In the genomic region with DNA sequence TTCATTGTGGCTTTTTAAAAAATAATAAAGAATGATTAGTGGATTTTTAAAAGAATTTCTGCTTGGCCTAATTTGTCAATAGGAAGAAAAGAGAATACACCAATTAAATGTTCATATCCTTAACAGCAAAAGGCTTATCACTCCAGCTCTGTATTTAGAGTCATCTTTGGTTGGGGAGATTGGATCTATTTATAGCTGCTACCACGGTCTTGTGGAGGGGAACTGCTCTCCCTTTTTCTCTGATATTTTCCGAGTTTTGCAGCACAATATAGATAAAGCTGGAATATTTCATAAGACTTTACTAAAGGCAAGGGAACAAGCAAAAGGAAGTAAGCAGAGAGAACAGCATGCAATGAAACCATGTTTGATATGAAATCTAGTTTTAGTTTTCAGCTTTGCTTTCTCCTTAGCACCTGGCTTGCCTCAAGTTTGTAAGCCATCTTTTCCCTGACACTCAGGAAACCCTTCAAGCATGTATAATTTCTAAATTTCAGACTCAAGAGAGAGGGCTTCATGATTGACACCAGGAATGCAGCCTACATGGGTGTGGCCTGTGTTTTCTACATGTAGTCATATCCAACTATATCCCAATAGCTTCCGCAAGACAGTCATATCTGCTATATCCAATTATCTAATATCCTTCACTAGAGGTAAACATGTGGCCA, we compare ENCODE assay signal across 13 cellular contexts. TPM values are rescaled to one million over a fixed set of nuclear protein-coding genes. Genes with fewer than 3 reads are reported as not detected.
DNase-seq lines count a peak whose midpoint lies in the region; ATAC-seq, FAIRE-seq and TF ChIP-seq lines count a peak whose summit lies in the region.
"Had no signal": no experiment of that assay in that cellular context is flagged by ENCODE, and none has a peak within 500 bp of the region (broad histone marks: within the 10 kb centered on the region; RNA-seq: fewer than 3 reads in every experiment).

No MANE protein-coding gene starts in this region.

- peak; percentile 59 for FAIRE-seq in GM12891 (lab: Jason Lieb, UNC)

- H3K4me1 Mint-ChIP-seq in activated CD4-positive, alpha-beta T cell treated with anti-CD3 and anti-CD28 coated beads for 36 hours: no peaks in the 10 kb centered on the region
- peaks cover 0 to under 1% (median 0%) of the 10 kb centered on the region in 3 donors for H3K4me1 Mint-ChIP-seq in CD8-positive, alpha-beta memory T cell
- H3K4me1 Mint-ChIP-seq: activated CD8-positive, alpha-beta memory T cell treated with anti-CD3 and anti-CD28 coated beads, Interleukin-2, amount 10 ng/mL, durations not matched to agents 7 days and 5 days had no signal

- POLR2A ChIA-PET in activated CD4-positive, alpha-beta T cell treated with anti-CD3 and anti-CD28 coated beads for 36 hours (lab: Charles Lee): no interaction called here
- POLR2A ChIA-PET in CD8-positive, alpha-beta memory T cell (lab: Charles Lee): no interaction called here

- no CpG with 5 or more reads among the region's 3 CpGs for whole genome bisulfite sequencing in trophoblast cell (ENCODE audit: extremely low coverage, insufficient coverage, insufficient read length)

- H3K79me1 ChIP-seq in trophoblast cell (ENCODE audit: low read length): no peaks in the 10 kb centered on the region

- H3K18ac ChIP-seq in trophoblast cell (ENCODE audit: low read length): no peak overlapping the region

- no peak overlapping the region for H3K4me3 ChIP-seq in trophoblast cell (ENCODE audit: low read depth, low read length)
- no peak overlapping the region for H3K4me3 ChIP-seq in CD8-positive, alpha-beta memory T cell (ENCODE audit: low read length)

- CTCF ChIA-PET in activated CD4-positive, alpha-beta T cell treated with anti-CD3 and anti-CD28 coated beads for 36 hours (lab: Charles Lee): interaction anchor here (0.7 to 0.9 kb wide), 4 partner anchors 22 to 528 kb away, joined by 3 read pairs; no protein-coding TSS in a partner anchor
- CTCF ChIA-PET in CD8-positive, alpha-beta memory T cell (lab: Charles Lee): interaction anchor here (1.6 kb wide), 1 partner anchor 18 kb away, joined by 3 read pairs; no protein-coding TSS in a partner anchor

- H3K9me3 ChIP-seq in trophoblast cell (ENCODE audit: insufficient read depth, low read depth, low read length): no peaks in the 10 kb centered on the region
- H3K9me3 ChIP-seq in CD8-positive, alpha-beta memory T cell (ENCODE audit: low read length): no peaks in the 10 kb centered on the region

- H3K36me3 Mint-ChIP-seq in activated CD4-positive, alpha-beta T cell treated with anti-CD3 and anti-CD28 coated beads for 36 hours (ENCODE audit: low read depth): peaks cover 20% of the 10 kb centered on the region
- peaks cover 23 to 57% (median 34%) of the 10 kb centered on the region in 3 donors for H3K36me3 Mint-ChIP-seq in CD8-positive, alpha-beta memory T cell

- no peak overlapping the region for H4K8ac ChIP-seq in trophoblast cell (ENCODE audit: low read depth, low read length)

- H3K4me2 ChIP-seq in trophoblast cell (ENCODE audit: low read length): no peak overlapping the region

- H3K4me3 Mint-ChIP-seq in activated CD4-positive, alpha-beta T cell treated with anti-CD3 and anti-CD28 coated beads for 36 hours: no peak overlapping the region
- no peak overlapping the region for H3K4me3 Mint-ChIP-seq in CD8-positive, alpha-beta memory T cell
- H3K4me3 Mint-ChIP-seq: activated CD8-positive, alpha-beta memory T cell treated with anti-CD3 and anti-CD28 coated beads, Interleukin-2, amount 10 ng/mL, durations not matched to agents 7 days and 5 days had no signal

- no peak overlapping the region for H2BK120ac ChIP-seq in trophoblast cell (ENCODE audit: insufficient read depth, low read length, poor library complexity)

- no peak for TF ChIP-seq POLR2A in GM12891 (IDR thresholded peaks at IDR 0.05; ENCODE audit: low read depth, low read length)

- H3K27ac Mint-ChIP-seq in activated CD4-positive, alpha-beta T cell treated with anti-CD3 and anti-CD28 coated beads for 36 hours: no peak overlapping the region
- no peak overlapping the region for H3K27ac Mint-ChIP-seq in CD8-positive, alpha-beta memory T cell
- H3K27ac Mint-ChIP-seq: activated CD8-positive, alpha-beta memory T cell treated with anti-CD3 and anti-CD28 coated beads, Interleukin-2, amount 10 ng/mL, durations not matched to agents 7 days and 5 days had no signal

- H3K27me3 Mint-ChIP-seq in activated CD4-positive, alpha-beta T cell treated with anti-CD3 and anti-CD28 coated beads for 36 hours: no peaks in the 10 kb centered on the region
- no peaks in the 10 kb centered on the region for H3K27me3 Mint-ChIP-seq in CD8-positive, alpha-beta memory T cell
- H3K27me3 Mint-ChIP-seq: activated CD8-positive, alpha-beta memory T cell treated with anti-CD3 and anti-CD28 coated beads, Interleukin-2, amount 10 ng/mL, durations not matched to agents 7 days and 5 days had no signal

- H3K9ac ChIP-seq in trophoblast cell (ENCODE audit: low read length): no peak overlapping the region

- no peak overlapping the region for H2BK12ac ChIP-seq in trophoblast cell (ENCODE audit: low read length)

- intact Hi-C loops in activated CD4-positive, alpha-beta T cell treated with anti-CD3 and anti-CD28 coated beads for 36 hours (cut with DNase I, micrococcal nuclease): no loop called here

- H3K23ac ChIP-seq in trophoblast cell (ENCODE audit: low read length): no peak overlapping the region

- H4K91ac ChIP-seq in trophoblast cell (ENCODE audit: low read depth, low read length): no peak overlapping the region

- H3K14ac ChIP-seq in trophoblast cell (ENCODE audit: low read length): no peak overlapping the region

- H2AFZ ChIP-seq in trophoblast cell (ENCODE audit: insufficient read depth, low read length, poor library complexity): no peak overlapping the region

- H4K12ac ChIP-seq in trophoblast cell (ENCODE audit: low read depth, low read length): no peak overlapping the region

- H3K4me1 ChIP-seq in trophoblast cell (ENCODE audit: control insufficient read depth in 1 of 2, insufficient read depth in 2 of 2, low read length in 2 of 2): no peaks in the 10 kb centered on the region
- no peaks in the 10 kb centered on the region for H3K4me1 ChIP-seq in CD8-positive, alpha-beta memory T cell (ENCODE audit: insufficient read depth, low read length)

- no peak overlapping the region for H3K4ac ChIP-seq in trophoblast cell (ENCODE audit: low read depth, low read length)

- no peak overlapping the region for H3K27ac ChIP-seq in trophoblast cell (ENCODE audit: low read depth, low read length)
- H3K27ac ChIP-seq in CD8-positive, alpha-beta memory T cell (ENCODE audit: low read depth, low read length): no peak overlapping the region

- no peaks in the 10 kb centered on the region for H3K27me3 ChIP-seq in trophoblast cell (ENCODE audit: insufficient read depth, low read length)
- no peaks in the 10 kb centered on the region for H3K27me3 ChIP-seq in CD8-positive, alpha-beta memory T cell (ENCODE audit: insufficient read depth, low read length, poor library complexity, severe bottlenecking)

- no peak overlapping the region for H2BK5ac ChIP-seq in trophoblast cell (ENCODE audit: low read depth, low read length, poor library complexity)

- H3K79me2 ChIP-seq in trophoblast cell (ENCODE audit: control insufficient read depth, insufficient read depth, low read length, poor library complexity): no peaks in the 10 kb centered on the region

- H3K36me3 ChIP-seq in trophoblast cell (ENCODE audit: control insufficient read depth in 1 of 2, insufficient read depth in 2 of 2, low read length in 2 of 2): peaks cover 5 to 9% of the 10 kb centered on the region in 2 experiments
- H3K36me3 ChIP-seq in CD8-positive, alpha-beta memory T cell (ENCODE audit: insufficient read depth, low read length): peaks cover 13% of the 10 kb centered on the region

- no peak overlapping the region for H2AK5ac ChIP-seq in trophoblast cell (ENCODE audit: low read length)

- ATAC-seq in GM19351 (IDR thresholded peaks at IDR 0.05; ENCODE audit: unreplicated experiment) (peak; percentile 67), HG02885 (IDR thresholded peaks at IDR 0.05; ENCODE audit: poor library complexity, unreplicated experiment) (peak; percentile 69)
- no peak for ATAC-seq in activated CD4-positive, alpha-beta T cell treated with anti-CD3 and anti-CD28 coated beads for 36 hours
- ATAC-seq: activated CD8-positive, alpha-beta memory T cell treated with anti-CD3 and anti-CD28 coated beads, Interleukin-2, amount 10 ng/mL, durations not matched to agents 7 days and 5 days; PC-3; stimulated activated naive CD8-positive, alpha-beta T cell treated with anti-CD3 and anti-CD28 coated beads, Interleukin-15, Interleukin-2, amounts not matched to agents 100 U/mL and 50 U/mL, for 24 hours had no signal

- no peaks in the 10 kb centered on the region for H3K9me3 Mint-ChIP-seq in activated CD4-positive, alpha-beta T cell treated with anti-CD3 and anti-CD28 coated beads for 36 hours (ENCODE audit: low read depth)
- H3K9me3 Mint-ChIP-seq in CD8-positive, alpha-beta memory T cell: no peaks in the 10 kb centered on the region

- no peak for DNase-seq in GM12891 (ENCODE audit: insufficient read length, low spot score)
- peak; percentile 28 for DNase-seq in NCI-H69 (lab: John Stamatoyannopoulos, UW)
- DNase-seq in trophoblast cell: no peak
- DNase-seq in NCI-H345 (lab: John Stamatoyannopoulos, UW): no peak
- DNase-seq in activated CD4-positive, alpha-beta T cell treated with anti-CD3 and anti-CD28 coated beads for 36 hours: no peak
- no peak for DNase-seq in CD8-positive, alpha-beta memory T cell
- DNase-seq: activated CD8-positive, alpha-beta memory T cell treated with anti-CD3 and anti-CD28 coated beads, Interleukin-2, amount 10 ng/mL, durations not matched to agents 7 days and 5 days; amygdala; nucleus accumbens; PC-3; stimulated activated naive CD8-positive, alpha-beta T cell treated with anti-CD3 and anti-CD28 coated beads, Interleukin-15, Interleukin-2, amounts not matched to agents 100 U/mL and 50 U/mL, for 24 hours had no signal

TF ChIP-seq in GM12891, 5 proteins besides CTCF, POLR2A, EP300 and RAD21:
- TF ChIP-seq PAX5 (IDR thresholded peaks at IDR 0.05; ENCODE audit: insufficient read depth, low read length, severe bottlenecking) (no peak), SPI1 (IDR thresholded peaks at IDR 0.05; ENCODE audit: low read depth, low read length) (no peak), TAF1 (IDR thresholded peaks at IDR 0.05; ENCODE audit: low read depth, low read length) (no peak), POU2F2 (IDR thresholded peaks at IDR 0.05; ENCODE audit: low read depth, low read length) (no peak), POLR2AphosphoS5 (IDR thresholded peaks at IDR 0.05; ENCODE audit: low read depth, low read length) (no peak)

RNA-seq across cellular contexts. Expression of gene BRMS1L, which starts 35.2 kb away (rescaled TPM):
- polyA plus RNA-seq in GM12891 (2012; ENCODE audit: low read depth, missing spikeins): 4.7 TPM
- polyA plus RNA-seq in trophoblast cell (2013): 9.8 and 10.3 TPM in 2 replicates
- total RNA-seq in activated CD4-positive, alpha-beta T cell treated with anti-CD3 and anti-CD28 coated beads for 36 hours: 1 to 10 TPM; 5.3 to 7.8 TPM
- 10 to 100 TPM in 1 of 2 experiments, 1 to 10 TPM in 1; 7.9 to 10.0 TPM for total RNA-seq in CD8-positive, alpha-beta memory T cell
- 4.0 TPM for polyA plus RNA-seq in CD8-positive, alpha-beta memory T cell

RNA-seq across cellular contexts. Expression of gene RALGAPA1, which starts 52.2 kb away (rescaled TPM):
- 6.7 TPM for polyA plus RNA-seq in GM12891 (2012; ENCODE audit: low read depth, missing spikeins)
- polyA plus RNA-seq in trophoblast cell (2013): 5.9 and 7.6 TPM in 2 replicates
- total RNA-seq in activated CD4-positive, alpha-beta T cell treated with anti-CD3 and anti-CD28 coated beads for 36 hours: 10 to 100 TPM; 20.3 to 22.0 TPM
- total RNA-seq in CD8-positive, alpha-beta memory T cell: 10 to 100 TPM; 28.2 to 37.9 TPM
- polyA plus RNA-seq in CD8-positive, alpha-beta memory T cell: 29.3 TPM
